1 cellular context compared by ENCODE assay signal in genomic region chr1:246161626-246162025, GRCh38.
TF ChIP-seq lines count a peak whose summit lies in the region.

No MANE protein-coding gene starts in this region.

TF ChIP-seq in SK-N-SH, 30 proteins besides CTCF, POLR2A, EP300 and RAD21 (continued from another document):
- TF ChIP-seq USF1 (IDR thresholded peaks at IDR 0.05; ENCODE audit: borderline replicate concordance, low read depth) (no peak), TEAD4 (IDR thresholded peaks at IDR 0.05; ENCODE audit: borderline replicate concordance, insufficient read depth) (no peak), RXRA (IDR thresholded peaks at IDR 0.05; ENCODE audit: borderline replicate concordance, low read depth) (0 out of 2 replicates have a peak, but pooled peaks have one; percentile 21), ELF1 (IDR thresholded peaks at IDR 0.05) (no peak), REST (IDR thresholded peaks at IDR 0.05; ENCODE audit: low read depth, low read length) (no peak), JUND (IDR thresholded peaks at IDR 0.05) (no peak), IRF3 (IDR thresholded peaks at IDR 0.05; ENCODE audit: low read depth, low read length) (no peak), GATA2 (CRISPR knock-in tag; IDR thresholded peaks at IDR 0.05) (no peak), SMC3 (IDR thresholded peaks at IDR 0.05; ENCODE audit: low read depth, low read length) (no peak), PBX3 (IDR thresholded peaks at IDR 0.05) (peak; percentile 72), EZH2phosphoT487 (IDR thresholded peaks at IDR 0.05; ENCODE audit: borderline replicate concordance, low read depth) (no peak), USF2 (IDR thresholded peaks at IDR 0.05; ENCODE audit: borderline replicate concordance, low read depth, low read length) (no peak), RFX5 (IDR thresholded peaks at IDR 0.05; ENCODE audit: low read length) (no peak)
TF ChIP-seq in SK-N-SH: peak in this region for 4.
